ENCODE assay signal across 20 cellular contexts in the genomic region with DNA sequence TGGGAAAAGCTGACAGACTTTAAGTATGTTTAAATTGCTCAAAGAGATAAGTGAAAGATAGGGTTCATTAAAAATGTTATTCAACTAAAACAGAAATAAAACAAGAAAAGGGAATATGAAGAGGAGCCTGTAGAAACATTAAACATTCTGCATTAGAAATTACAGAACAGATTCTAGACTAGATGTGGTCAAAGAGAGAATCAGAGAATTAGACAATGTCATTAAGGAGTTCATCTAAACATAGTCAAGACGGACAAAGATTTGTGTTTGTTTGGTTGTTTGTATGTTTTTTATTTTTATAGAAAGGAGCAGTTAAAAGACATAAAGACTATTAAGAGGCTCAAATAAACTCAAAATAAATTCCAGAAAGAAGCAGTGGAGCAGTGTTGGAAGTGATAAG.
DNase-seq lines count a peak whose midpoint lies in the region; ATAC-seq, FAIRE-seq and TF ChIP-seq lines count a peak whose summit lies in the region.
"Had no signal": no experiment of that assay in that cellular context is flagged by ENCODE, and none has a peak within 500 bp of the region (broad histone marks: within the 10 kb centered on the region; RNA-seq: fewer than 3 reads in every experiment).

No MANE protein-coding gene starts in this region.

- H3K9me2 ChIP-seq in SK-N-SH (no peaks in the 10 kb centered on the region), GM23248 (ENCODE audit: insufficient read depth) (no peaks in the 10 kb centered on the region)

- TF ChIP-seq RAD21 in SK-N-SH (IDR thresholded peaks at IDR 0.05; ENCODE audit: low read length) (no peak), GM12878 (IDR thresholded peaks at IDR 0.05; ENCODE audit: insufficient read depth, low read depth, low read length) (no peak)

- no peak for DNase-seq in SK-N-SH
- peak; percentile 17 for DNase-seq in GM23248
- DNase-seq in GM12878 (ENCODE audit: low read depth, low spot score), result no peak
- DNase-seq in effector CD8-positive, alpha-beta T cell (lab: John Stamatoyannopoulos, UW), result no peak
- no peak for DNase-seq in T1000 (lab: John Stamatoyannopoulos, UW)
- DNase-seq in left cardiac atrium, result no peak
- DNase-seq: 8988T; CD4-positive, CD25-positive, alpha-beta regulatory T cell; DMS 273 treated with DMSO at 0.1 percent for 48 hours; DMS53; DND-41; EL; GOT3; H7; KG1 had no signal

- FAIRE-seq in GM12878 (lab: Jason Lieb, UNC), result no peak
- FAIRE-seq: GM12891, GM18507 had no signal

- H3K4me3 ChIP-seq in SK-N-SH (ENCODE audit: low read depth in 2 of 2, low read length in 1 of 2) (no peak overlapping the region), GM23248 (no peak overlapping the region), GM12878 (no peak overlapping the region)

- intact Hi-C loops in GM12878 (cut with micrococcal nuclease; ENCODE audit: unreplicated experiment), result no loop called here
- intact Hi-C loops in left cardiac atrium (cut with DNase I), result no loop called here

- TF ChIP-seq CTCF in SK-N-SH (IDR thresholded peaks at IDR 0.05) (no peak), GM12878 (IDR thresholded peaks at IDR 0.05 in 2 of 3, conservative IDR thresholded peaks at IDR 0.05 in 1 of 3; ENCODE audit: control insufficient read depth in 2 of 3, extremely low read depth in 1 of 3, insufficient read depth in 1 of 3, low read depth in 3 of 3, low read length in 3 of 3) (no peak)

- H3K4me1 ChIP-seq in SK-N-SH (ENCODE audit: control insufficient read depth in 1 of 2, insufficient read depth in 2 of 2, low read depth in 1 of 2, low read length in 1 of 2) (no peaks in the 10 kb centered on the region), GM23248 (ENCODE audit: insufficient read depth) (peaks cover under 1% of the 10 kb centered on the region; the same call in 1 of the 2 replicates), GM12878 (ENCODE audit: control insufficient read depth, insufficient read depth, low read length) (no peaks in the 10 kb centered on the region)

- in situ Hi-C loops in GM23248 (cut with MboI) (no loop called here), GM12878 (cut with MboI) (no loop called here)

- H3K27me3 ChIP-seq in SK-N-SH (ENCODE audit: insufficient read depth) (no peaks in the 10 kb centered on the region), GM23248 (replicated peaks; ENCODE audit: insufficient read depth) (no peaks in the 10 kb centered on the region), GM12878 (replicated peaks in 1 of 2; ENCODE audit: control insufficient read depth in 2 of 2, insufficient read depth in 2 of 2, low read length in 1 of 2) (no peaks in the 10 kb centered on the region)
- H3K27me3 ChIP-seq: BLaER1 treated with 17β-estradiol and CSF1 and Interleukin-3, amounts not matched to agents 10 nM and 100 nM had no signal

- H3K79me2 ChIP-seq in SK-N-SH (ENCODE audit: insufficient read depth) (no peaks in the 10 kb centered on the region), GM23248 (ENCODE audit: insufficient read depth) (no peaks in the 10 kb centered on the region), GM12878 (ENCODE audit: control insufficient read depth, insufficient read depth, low read length) (no peaks in the 10 kb centered on the region)

- peaks cover 0 to 4% of the 10 kb centered on the region in 2 experiments for H3K36me3 ChIP-seq in SK-N-SH (replicated peaks in 1 of 2; ENCODE audit: control insufficient read depth in 1 of 2, insufficient read depth in 2 of 2, low read length in 1 of 2)
- H3K36me3 ChIP-seq in GM23248 (ENCODE audit: low read depth), result peaks cover 9% of the 10 kb centered on the region
- peaks cover 0 to 3% of the 10 kb centered on the region in 2 experiments; a peak in 2 of 4 replicates for H3K36me3 ChIP-seq in GM12878 (ENCODE audit: control insufficient read depth in 2 of 2, insufficient read depth in 2 of 2, low read length in 1 of 2)

- TF ChIP-seq EP300 in SK-N-SH (IDR thresholded peaks at IDR 0.05; ENCODE audit: borderline replicate concordance in 1 of 2, low read depth in 1 of 2, low read length in 1 of 2) (no peak), GM12878 (IDR thresholded peaks at IDR 0.05; ENCODE audit: borderline replicate concordance in 1 of 2, control insufficient read depth in 1 of 2, low read depth in 2 of 2, low read length in 2 of 2) (no peak)

- H3K4me2 ChIP-seq in SK-N-SH, result no peak overlapping the region
- no peak overlapping the region for H3K4me2 ChIP-seq in GM23248 (ENCODE audit: unreplicated experiment)
- no peak overlapping the region for H3K4me2 ChIP-seq in GM12878 (ENCODE audit: control insufficient read depth, insufficient read depth)

- 92% methylated on average over 1 of the region's 1 CpG for WGBS in SK-N-SH (ENCODE audit: low lambda C conversion rate)
- 100% methylated on average over 1 of the region's 1 CpG for WGBS in GM23248 (ENCODE audit: low coverage in 1 of 2, low lambda C conversion rate in 2 of 2, missing lambda C conversion rate in 2 of 2), 2 experiments
- 96% methylated on average over 1 of the region's 1 CpG for WGBS in GM12878 (ENCODE audit: insufficient coverage, insufficient replicate concordance, low lambda C conversion rate, missing lambda C conversion rate)

- ATAC-seq in SK-N-SH treated with all-trans-retinoic acid at 6 μM for 48 hours (no peak), GM12878 (no peak), left cardiac atrium (no peak)
- ATAC-seq: HCT116 had no signal

- no peaks in the 10 kb centered on the region for H4K20me1 ChIP-seq in SK-N-SH (ENCODE audit: insufficient read depth)
- no peaks in the 10 kb centered on the region for H4K20me1 ChIP-seq in GM23248 (ENCODE audit: insufficient read depth)
- H4K20me1 ChIP-seq in GM12878 (ENCODE audit: control insufficient read depth, insufficient read depth), result no peaks in the 10 kb centered on the region

- TF ChIP-seq POLR2A in GM12878 (IDR thresholded peaks at IDR 0.05; ENCODE audit: low read depth, low read length), result no peak

- POLR2A ChIA-PET in SK-N-SH (lab: Yijun Ruan, JAX) (no interaction called here), GM12878 (lab: Charles Lee) (no interaction called here)

- CTCF ChIA-PET in SK-N-SH (lab: Yijun Ruan, JAX), result interaction anchor here (1.0 kb wide), 1 partner anchor 38 kb away, joined by 3 read pairs; no protein-coding TSS in a partner anchor
- CTCF ChIA-PET in GM12878 (lab: Yijun Ruan, JAX), result no interaction called here

- H3K9me3 ChIP-seq in SK-N-SH, result peaks cover 6% of the 10 kb centered on the region; the same call in 1 of the 2 replicates
- H3K9me3 ChIP-seq in GM23248 (ENCODE audit: low read depth), result peaks cover 5% of the 10 kb centered on the region
- H3K9me3 ChIP-seq in GM12878 (replicated peaks; ENCODE audit: control insufficient read depth, insufficient read depth, low read length), result peaks cover 8% of the 10 kb centered on the region; the same call in 1 of the 3 replicates

- SMC1A ChIA-PET in GM12878 (lab: Charles Lee; ENCODE audit: uncharacterized antibody, unreplicated experiment), result no interaction called here

- H3K9ac ChIP-seq in SK-N-SH (no peak overlapping the region), GM23248 (no peak overlapping the region), GM12878 (ENCODE audit: control insufficient read depth, insufficient read depth, low read length) (no peak overlapping the region)
- H3K9ac ChIP-seq: BLaER1 treated with 17β-estradiol and CSF1 and Interleukin-3, amounts not matched to agents 10 nM and 100 nM had no signal

- H2AFZ ChIP-seq in SK-N-SH (ENCODE audit: low read depth), result no peak overlapping the region
- H2AFZ ChIP-seq in GM23248, result no peak overlapping the region
- H2AFZ ChIP-seq in GM12878 (ENCODE audit: control insufficient read depth, low read depth, low read length), result no peak overlapping the region

- BruUV-seq in GM12878 (replicated peaks; lab: Mats Ljungman, UMichigan), result TSS peak; percentile 39

- RAD21 ChIA-PET in GM12878 (lab: Charles Lee; ENCODE audit: unreplicated experiment), result no interaction called here

- H3F3A ChIP-seq in SK-N-SH (replicated peaks; ENCODE audit: insufficient read depth), result no peaks in the 10 kb centered on the region
- no peaks in the 10 kb centered on the region for H3F3A ChIP-seq in GM23248 (ENCODE audit: insufficient read depth)

- H3K27ac ChIP-seq in SK-N-SH (ENCODE audit: low read depth in 2 of 2, low read length in 1 of 2) (no peak overlapping the region), GM23248 (no peak overlapping the region), GM12878 (ENCODE audit: control insufficient read depth, insufficient read depth) (no peak overlapping the region)
- H3K27ac ChIP-seq: BLaER1 treated with 17β-estradiol and CSF1 and Interleukin-3, amounts not matched to agents 10 nM and 100 nM had no signal

TF ChIP-seq in SK-N-SH treated with all-trans-retinoic acid at 6 μM for 48 hours, 23 proteins besides CTCF, POLR2A, EP300 and RAD21:
- TF ChIP-seq ZFP30 (CRISPR knock-in tag; IDR thresholded peaks at IDR 0.05) (peak; percentile 99), ZNF8 (CRISPR knock-in tag; IDR thresholded peaks at IDR 0.05) (no peak)

TF ChIP-seq in GM12878, 131 proteins besides CTCF, POLR2A, EP300 and RAD21:
- TF ChIP-seq GABPA (IDR thresholded peaks at IDR 0.05; ENCODE audit: low read depth), result no peak
- TF ChIP-seq SMAD1 (IDR thresholded peaks at IDR 0.05; ENCODE audit: low read depth, partially characterized antibody), result no peak
- no peak for TF ChIP-seq HDAC6 (IDR thresholded peaks at IDR 0.05; ENCODE audit: unreplicated experiment)
- no peak for TF ChIP-seq SUZ12 (IDR thresholded peaks at IDR 0.05; ENCODE audit: unreplicated experiment)
- TF ChIP-seq NR2F1 (conservative IDR thresholded peaks at IDR 0.05), result no peak
- TF ChIP-seq EZH2 (IDR thresholded peaks at IDR 0.05; ENCODE audit: borderline replicate concordance, control insufficient read depth, low read depth, low read length), result no peak
- TF ChIP-seq NFYA (IDR thresholded peaks at IDR 0.05; ENCODE audit: borderline replicate concordance, low read depth, low read length), result no peak
- TF ChIP-seq PML (IDR thresholded peaks at IDR 0.05; ENCODE audit: low read length), result no peak
- TF ChIP-seq ETV6 (conservative IDR thresholded peaks at IDR 0.05 in 1 of 2, IDR thresholded peaks at IDR 0.05 in 1 of 2; ENCODE audit: borderline replicate concordance in 1 of 2, low read depth in 1 of 2), result no peak
- no peak for TF ChIP-seq ESRRA (IDR thresholded peaks at IDR 0.05; ENCODE audit: low read length)
- no peak for TF ChIP-seq NFXL1 (IDR thresholded peaks at IDR 0.05; ENCODE audit: borderline replicate concordance)
- no peak for TF ChIP-seq PAX8 (IDR thresholded peaks at IDR 0.05)
